Comparison of ENCODE assay signal across 8 cellular contexts in genomic region chr4:163107754-163108153, GRCh38.
DNase-seq lines count a peak whose midpoint lies in the region; ATAC-seq and TF ChIP-seq lines count a peak whose summit lies in the region.

No MANE protein-coding gene starts in this region.

- H3K9ac ChIP-seq in MM.1S (ENCODE audit: low read length) = no peak overlapping the region

- H2AFZ ChIP-seq in MM.1S (ENCODE audit: low read length) = no peak overlapping the region

- H3K4me1 ChIP-seq in MM.1S (ENCODE audit: low read length) = peaks cover 17% of the 10 kb centered on the region

- H3K36me3 ChIP-seq in MM.1S (replicated peaks; ENCODE audit: insufficient read depth, low read length) = no peaks in the 10 kb centered on the region

- H3K79me2 ChIP-seq in MM.1S (ENCODE audit: low read length) = no peaks in the 10 kb centered on the region

- no peak overlapping the region for H3K27ac ChIP-seq in MM.1S (ENCODE audit: low read length)

- no peak for DNase-seq in AG09309 (ENCODE audit: low read depth)
- peak; percentile 28 for DNase-seq in MM.1S
- peak; percentile 58 to 64 for DNase-seq in erythroblast (lab: John Stamatoyannopoulos, UW)
- no peak for DNase-seq in activated CD4-positive, CD25-positive, alpha-beta regulatory T cell (lab: John Stamatoyannopoulos, UW)
- no peak for DNase-seq in activated CD8-positive, alpha-beta memory T cell treated with anti-CD3 and anti-CD28 coated beads for 24 hours
- DNase-seq in midbrain (lab: John Stamatoyannopoulos, UW) = no peak

- peaks cover 9% of the 10 kb centered on the region for H3F3A ChIP-seq in MM.1S (ENCODE audit: insufficient read depth, low read length)

- H3K9me2 ChIP-seq in MM.1S (replicated peaks; ENCODE audit: insufficient read depth, low read length) = no peaks in the 10 kb centered on the region

- no peak overlapping the region for H3K4me2 ChIP-seq in MM.1S (ENCODE audit: low read depth, low read length)

- no peak overlapping the region for H3K4me3 ChIP-seq in AG09309 (ENCODE audit: control insufficient read depth, low read depth, low read length)
- no peak overlapping the region for H3K4me3 ChIP-seq in MM.1S (ENCODE audit: low read length)

- no peaks in the 10 kb centered on the region for H4K20me1 ChIP-seq in MM.1S (ENCODE audit: insufficient read depth, low read length)

- peak; percentile 21 for TF ChIP-seq CTCF in AG09309 (IDR thresholded peaks at IDR 0.05; ENCODE audit: control insufficient read depth, insufficient read depth, low read depth, low read length, missing control alignments)
- peak; percentile 40 for TF ChIP-seq CTCF in MM.1S (IDR thresholded peaks at IDR 0.05; ENCODE audit: low read length)

- TF ChIP-seq POLR2A in erythroblast (IDR thresholded peaks at IDR 0.05; ENCODE audit: low read length) = no peak

- no peaks in the 10 kb centered on the region for H3K27me3 ChIP-seq in MM.1S (replicated peaks; ENCODE audit: insufficient read depth, low read length)

- ATAC-seq in GM21367 (IDR thresholded peaks at IDR 0.05; ENCODE audit: unreplicated experiment) (peak; percentile 46), GM18873 (IDR thresholded peaks at IDR 0.05; ENCODE audit: low FRiP score, unreplicated experiment) (no peak)

- H3K9me3 ChIP-seq in MM.1S (replicated peaks; ENCODE audit: insufficient read depth, low read length) = no peaks in the 10 kb centered on the region

Comparison
In these comparisons a context has a peak if more than half of its experiments do, and no peak if none do; other contexts are left out.
1. DNase-seq: peak in MM.1S (single experiment) and erythroblast (2 of 2); none in AG09309 (single experiment), activated CD4-positive, CD25-positive, alpha-beta regulatory T cell (0 of 4), activated CD8-positive, alpha-beta memory T cell treated with anti-CD3 and anti-CD28 coated beads for 24 hours (single experiment) and midbrain (single experiment).